ENCODE assay signal across 11 cellular contexts in genomic region chr9:23829580-23830458, GRCh38. TPM values are rescaled to one million over a fixed set of nuclear protein-coding genes. Genes with fewer than 3 reads are reported as not detected.
DNase-seq lines count a peak whose midpoint lies in the region; TF ChIP-seq lines count a peak whose summit lies in the region.
"Had no signal": no experiment of that assay in that cellular context is flagged by ENCODE, and none has a peak within 500 bp of the region (broad histone marks: within the 10 kb centered on the region; RNA-seq: fewer than 3 reads in every experiment).

No MANE protein-coding gene starts in this region.

- no peak overlapping the region for H3K23ac ChIP-seq in neuronal stem cell (ENCODE audit: low read depth, low read length, poor library complexity)

- H2AFZ ChIP-seq in neuronal stem cell (ENCODE audit: low read length), result no peak overlapping the region

- H4K8ac ChIP-seq in neuronal stem cell (ENCODE audit: low read depth, low read length), result no peak overlapping the region

- H2BK12ac ChIP-seq in neuronal stem cell (ENCODE audit: low read length), result no peak overlapping the region

- H3K9me3 ChIP-seq in neuronal stem cell (replicated peaks in 1 of 2; ENCODE audit: control insufficient read depth in 2 of 2, insufficient read depth in 1 of 2, low read depth in 1 of 2, low read length in 2 of 2), result no peaks in the 10 kb centered on the region
- H3K9me3 ChIP-seq: body of pancreas had no signal

- no peak overlapping the region for H3K18ac ChIP-seq in neuronal stem cell (ENCODE audit: low read length)

- TF ChIP-seq CTCF in fibroblast of the aortic adventitia (IDR thresholded peaks at IDR 0.05; ENCODE audit: insufficient read depth, low read length), result no peak

- H3K9ac ChIP-seq in neuronal stem cell (ENCODE audit: low read depth, low read length, poor library complexity), result no peak overlapping the region

- H3K79me1 ChIP-seq in neuronal stem cell (ENCODE audit: low read depth, low read length), result no peaks in the 10 kb centered on the region

- WGBS in neuronal stem cell (ENCODE audit: extremely low coverage in 2 of 2, insufficient read length in 2 of 2, insufficient replicate concordance in 1 of 2), 2 donors, result no CpG with 5 or more reads among the region's 21 CpGs

- no peak overlapping the region for H4K91ac ChIP-seq in neuronal stem cell (ENCODE audit: low read depth, low read length, poor library complexity)

- H2BK15ac ChIP-seq in neuronal stem cell (ENCODE audit: low read length), result no peak overlapping the region

- H3K27ac ChIP-seq in neuronal stem cell (replicated peaks; ENCODE audit: low read length), result no peak overlapping the region
- H3K27ac ChIP-seq: body of pancreas had no signal

- no peak overlapping the region for H2BK120ac ChIP-seq in neuronal stem cell (ENCODE audit: low read depth, low read length)

- H3K4me2 ChIP-seq in neuronal stem cell (ENCODE audit: insufficient read depth, low read length, poor library complexity, severe bottlenecking), result peak overlapping the region; percentile 43

- no peaks in the 10 kb centered on the region for H3K36me3 ChIP-seq in neuronal stem cell (replicated peaks in 1 of 2; ENCODE audit: control insufficient read depth in 2 of 2, insufficient read depth in 2 of 2, low read length in 2 of 2)

- DNase-seq in HT-29 (ENCODE audit: low spot score) (peak; percentile 10), RPMI8226 (peak; percentile 31), fibroblast of the aortic adventitia (ENCODE audit: low read depth) (peak; percentile 20), neuronal stem cell (ENCODE audit: low spot score) (no peak), NCI-H510A (lab: John Stamatoyannopoulos, UW) (no peak), midbrain (lab: John Stamatoyannopoulos, UW) (no peak), SIG-M5 treated with dmso at 0.1 percent for 504 hours (lab: John Stamatoyannopoulos, UW; ENCODE audit: unreplicated experiment) (no peak)
- DNase-seq: activated CD8-positive, alpha-beta memory T cell treated with anti-CD3 and anti-CD28 coated beads, Interleukin-2, amount 50 U/mL, for 48 hours; body of pancreas; stimulated activated naive B cell treated with anti-CD40 and anti-IgM and Interleukin-4, amounts not matched to agents 10 μg/mL and 1 μg/mL and 100 μg/mL, for 72 hours had no signal

- H2AK5ac ChIP-seq in neuronal stem cell (ENCODE audit: low read depth, low read length), result no peak overlapping the region

- H3K14ac ChIP-seq in neuronal stem cell (ENCODE audit: low read length), result no peak overlapping the region

- no peak overlapping the region for H3K4ac ChIP-seq in neuronal stem cell (ENCODE audit: low read length)

- H3K27me3 ChIP-seq in neuronal stem cell (ENCODE audit: control insufficient read depth in 3 of 3, insufficient read depth in 3 of 3, low read depth in 1 of 3, low read length in 3 of 3), result peaks cover 0 to 12% (median 3%) of the 10 kb centered on the region in 3 experiments

- H3K4me3 ChIP-seq in fibroblast of the aortic adventitia (ENCODE audit: low read depth, low read length), result no peak overlapping the region
- H3K4me3 ChIP-seq in neuronal stem cell (ENCODE audit: low read length in 2 of 2), result peak overlapping the region in 1 of 2 donors; percentile 47
- H3K4me3 ChIP-seq: body of pancreas had no signal

- no peak overlapping the region for H2BK5ac ChIP-seq in neuronal stem cell (ENCODE audit: low read length)

- H3K4me1 ChIP-seq in neuronal stem cell (ENCODE audit: control insufficient read depth in 2 of 2, insufficient read depth in 1 of 2, low read depth in 1 of 2, low read length in 2 of 2), result peaks cover 7 to 9% of the 10 kb centered on the region in 2 donors

RNA-seq across cellular contexts. Expression of gene ELAVL2, which starts 3.8 kb away (rescaled TPM):
- total RNA-seq in HT-29 (2014; rRNA removed; shearing (Covaris generic)), result not detected in 2 replicates
- total RNA-seq in fibroblast of the aortic adventitia (ENCODE audit: low replicate concordance), result 0.81 and 0.98 TPM in 2 replicates
- polyA plus RNA-seq in neuronal stem cell (2013, experiment 1 of 2), result 9.3 TPM
- polyA plus RNA-seq in neuronal stem cell (2013, experiment 2 of 2), result 10.1 TPM
- total RNA-seq: body of pancreas; T-helper 2 cell treated with Interferon-gamma antibody and Interleukin-4, amounts not matched to agents 100 ng/mL and 5 ng/mL, for 36 hours had no signal

Comparison
In these comparisons a context has a peak if more than half of its experiments do, and no peak if none do; other contexts are left out.
1. DNase-seq: peak in HT-29 (single experiment), RPMI8226 (single experiment) and fibroblast of the aortic adventitia (single experiment); none in neuronal stem cell (single experiment), NCI-H510A (single experiment), midbrain (single experiment) and SIG-M5 treated with dmso at 0.1 percent for 504 hours (single experiment).